ENCODE assay signal across 1 cellular context in genomic region chr14:58717821-58718220, GRCh38.
TF ChIP-seq lines count a peak whose summit lies in the region.

No MANE protein-coding gene starts in this region.

TF ChIP-seq in SK-N-SH treated with all-trans-retinoic acid at 6 μM for 48 hours, 23 proteins besides CTCF, POLR2A, EP300 and RAD21 (continued from another document):
- TF ChIP-seq, protein P1, sequence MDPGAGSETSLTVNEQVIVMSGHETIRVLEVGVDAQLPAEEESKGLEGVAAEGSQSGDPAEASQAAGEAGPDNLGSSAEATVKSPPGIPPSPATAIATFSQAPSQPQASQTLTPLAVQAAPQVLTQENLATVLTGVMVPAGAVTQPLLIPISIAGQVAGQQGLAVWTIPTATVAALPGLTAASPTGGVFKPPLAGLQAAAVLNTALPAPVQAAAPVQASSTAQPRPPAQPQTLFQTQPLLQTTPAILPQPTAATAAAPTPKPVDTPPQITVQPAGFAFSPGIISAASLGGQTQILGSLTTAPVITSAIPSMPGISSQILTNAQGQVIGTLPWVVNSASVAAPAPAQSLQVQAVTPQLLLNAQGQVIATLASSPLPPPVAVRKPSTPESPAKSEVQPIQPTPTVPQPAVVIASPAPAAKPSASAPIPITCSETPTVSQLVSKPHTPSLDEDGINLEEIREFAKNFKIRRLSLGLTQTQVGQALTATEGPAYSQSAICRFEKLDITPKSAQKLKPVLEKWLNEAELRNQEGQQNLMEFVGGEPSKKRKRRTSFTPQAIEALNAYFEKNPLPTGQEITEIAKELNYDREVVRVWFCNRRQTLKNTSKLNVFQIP (CRISPR knock-in tag; IDR thresholded peaks at IDR 0.05; ENCODE audit: borderline replicate concordance, low read depth), result no peak
- TF ChIP-seq PPARA (CRISPR knock-in tag; IDR thresholded peaks at IDR 0.05; ENCODE audit: borderline replicate concordance), result no peak
- no peak for TF ChIP-seq ISL1 (CRISPR knock-in tag; IDR thresholded peaks at IDR 0.05)
- TF ChIP-seq ARNTL (CRISPR knock-in tag; IDR thresholded peaks at IDR 0.05; ENCODE audit: borderline replicate concordance, low read depth), result no peak
- TF ChIP-seq, protein P2, sequence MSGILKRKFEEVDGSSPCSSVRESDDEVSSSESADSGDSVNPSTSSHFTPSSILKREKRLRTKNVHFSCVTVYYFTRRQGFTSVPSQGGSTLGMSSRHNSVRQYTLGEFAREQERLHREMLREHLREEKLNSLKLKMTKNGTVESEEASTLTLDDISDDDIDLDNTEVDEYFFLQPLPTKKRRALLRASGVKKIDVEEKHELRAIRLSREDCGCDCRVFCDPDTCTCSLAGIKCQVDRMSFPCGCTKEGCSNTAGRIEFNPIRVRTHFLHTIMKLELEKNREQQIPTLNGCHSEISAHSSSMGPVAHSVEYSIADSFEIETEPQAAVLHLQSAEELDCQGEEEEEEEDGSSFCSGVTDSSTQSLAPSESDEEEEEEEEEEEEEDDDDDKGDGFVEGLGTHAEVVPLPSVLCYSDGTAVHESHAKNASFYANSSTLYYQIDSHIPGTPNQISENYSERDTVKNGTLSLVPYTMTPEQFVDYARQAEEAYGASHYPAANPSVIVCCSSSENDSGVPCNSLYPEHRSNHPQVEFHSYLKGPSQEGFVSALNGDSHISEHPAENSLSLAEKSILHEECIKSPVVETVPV (CRISPR knock-in tag; IDR thresholded peaks at IDR 0.05), result no peak
- no peak for TF ChIP-seq ESRRG (CRISPR knock-in tag; IDR thresholded peaks at IDR 0.05)
- no peak for TF ChIP-seq ZNF8 (CRISPR knock-in tag; IDR thresholded peaks at IDR 0.05)
- TF ChIP-seq ZNF70 (CRISPR knock-in tag; IDR thresholded peaks at IDR 0.05), result no peak
